ENCODE assay signal across 1 cellular context in genomic region chr2:202355993-202356505, GRCh38.
TF ChIP-seq lines count a peak whose summit lies in the region.

No MANE protein-coding gene starts in this region.

TF ChIP-seq in endothelial cell of umbilical vein, 7 proteins besides CTCF, POLR2A, EP300 and RAD21:
- TF ChIP-seq POLR2AphosphoS5 (IDR thresholded peaks at IDR 0.05; ENCODE audit: insufficient read depth, low read depth, low read length) (no peak), EZH2 (IDR thresholded peaks at IDR 0.05; ENCODE audit: borderline replicate concordance, low read depth, low read length, severe bottlenecking) (no peak), JUN (IDR thresholded peaks at IDR 0.05; ENCODE audit: borderline replicate concordance, insufficient read depth, insufficient read length, low read depth) (no peak), GATA2 (IDR thresholded peaks at IDR 0.05; ENCODE audit: insufficient read depth, insufficient read length, low read depth, low read length) (no peak), MYC (IDR thresholded peaks at IDR 0.05; ENCODE audit: low read depth, low read length) (no peak), MAX (IDR thresholded peaks at IDR 0.05; ENCODE audit: insufficient read depth, insufficient read length) (no peak), FOS (IDR thresholded peaks at IDR 0.05; ENCODE audit: borderline replicate concordance, insufficient read depth, low read length) (no peak)
